32 cellular contexts compared by ENCODE assay signal in the genomic region with DNA sequence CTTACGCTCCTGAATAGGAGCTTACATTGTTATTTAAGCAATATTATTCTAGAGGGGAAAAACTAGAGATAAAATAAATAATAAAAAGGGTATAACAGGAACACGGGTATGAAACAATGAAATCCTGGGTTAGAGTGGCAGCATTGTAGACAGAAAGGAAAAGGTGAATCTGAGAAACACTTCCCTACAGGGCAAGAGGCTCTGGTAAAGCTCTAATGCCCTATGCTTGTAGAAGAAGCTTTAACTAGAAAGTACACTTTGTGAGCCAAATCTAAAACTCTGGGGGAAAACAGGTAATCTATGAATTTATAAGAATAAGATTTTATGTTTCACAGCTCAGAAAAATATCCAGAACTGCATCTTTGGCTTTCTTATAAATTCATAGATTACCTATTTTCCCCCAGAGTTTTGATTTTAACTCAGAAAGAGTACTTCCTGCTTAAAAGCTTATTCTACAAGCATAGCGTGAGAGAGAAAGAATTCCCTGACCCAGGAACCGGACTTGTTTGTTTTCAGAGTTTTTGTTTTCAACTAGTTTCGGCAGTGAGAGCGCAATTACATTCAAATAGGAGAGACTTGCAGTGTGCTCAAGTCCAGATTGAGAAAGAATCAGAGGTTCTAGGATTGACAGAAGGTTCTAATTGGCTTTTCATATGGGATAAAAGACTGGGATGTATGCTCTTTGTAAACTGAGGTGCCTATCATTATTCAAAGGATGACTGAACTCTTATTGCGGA.
DNase-seq lines count a peak whose midpoint lies in the region; ATAC-seq and TF ChIP-seq lines count a peak whose summit lies in the region.
"Had no signal": no experiment of that assay in that cellular context is flagged by ENCODE, and none has a peak within 500 bp of the region (broad histone marks: within the 10 kb centered on the region; RNA-seq: fewer than 3 reads in every experiment).

No MANE protein-coding gene starts in this region.

- no peaks in the 10 kb centered on the region for H4K20me1 ChIP-seq in neural progenitor cell (ENCODE audit: low read depth)

- peaks cover 24% of the 10 kb centered on the region for H3F3A ChIP-seq in neural progenitor cell (ENCODE audit: low read depth)

- H3K4me2 ChIP-seq in neural progenitor cell = peak overlapping the region; percentile 39
- H3K4me2 ChIP-seq: PC-9 had no signal

- H3K9me3 Mint-ChIP-seq in neural progenitor cell = peaks cover 5% of the 10 kb centered on the region
- H3K9me3 Mint-ChIP-seq: activated CD4-positive, alpha-beta T cell treated with anti-CD3 and anti-CD28 coated beads, Interleukin-2, amount 10 ng/mL, durations not matched to agents 24 days and 14 days; activated T-cell treated with anti-CD3 and anti-CD28 coated beads, Interleukin-2, amount 50 U/mL, for 24 hours; stimulated activated naive CD8-positive, alpha-beta T cell treated with anti-CD3 and anti-CD28 coated beads, Interleukin-15, amount 100 ng/mL, for 72 hours had no signal

- ATAC-seq in HG03439 (IDR thresholded peaks at IDR 0.05; ENCODE audit: unreplicated experiment) (peak; percentile 20), left cardiac atrium (no peak), HG03159 (IDR thresholded peaks at IDR 0.05; ENCODE audit: unreplicated experiment) (no peak), HG03097 (IDR thresholded peaks at IDR 0.05; ENCODE audit: low FRiP score, unreplicated experiment) (no peak)
- ATAC-seq: heart right ventricle; left ventricle myocardium superior; stimulated activated naive CD8-positive, alpha-beta T cell treated with anti-CD3 and anti-CD28 coated beads, Interleukin-15, amount 100 ng/mL, for 72 hours had no signal

- H3K4me3 ChIP-seq in SJCRH30 (no peak overlapping the region), fibroblast of villous mesenchyme (ENCODE audit: low read depth, low read length) (no peak overlapping the region), neural progenitor cell (no peak overlapping the region)
- H3K4me3 ChIP-seq: heart right ventricle, PC-9, skin epidermis, thyroid gland, vagina had no signal

- H3K27me3 ChIP-seq in SJCRH30 = no peaks in the 10 kb centered on the region
- no peaks in the 10 kb centered on the region for H3K27me3 ChIP-seq in neural progenitor cell
- H3K27me3 ChIP-seq: heart right ventricle, thyroid gland, vagina had no signal

- H3K4me1 ChIP-seq in SJCRH30 (peaks cover 41% of the 10 kb centered on the region), neural progenitor cell (peaks cover 52% of the 10 kb centered on the region)
- H3K4me1 ChIP-seq: heart right ventricle, thyroid gland, vagina had no signal

- peaks cover 3% of the 10 kb centered on the region for H3K36me3 Mint-ChIP-seq in neural progenitor cell
- H3K36me3 Mint-ChIP-seq: brain; CD4-positive, CD25-positive, alpha-beta regulatory T cell had no signal

- intact Hi-C loops in left cardiac atrium (cut with DNase I) = no loop called here

- H3K9ac ChIP-seq in neural progenitor cell = no peak overlapping the region

- H3K4me3 Mint-ChIP-seq in neural progenitor cell = no peak overlapping the region
- H3K4me3 Mint-ChIP-seq: activated CD4-positive, alpha-beta T cell treated with anti-CD3 and anti-CD28 coated beads, Interleukin-2, amount 10 ng/mL, durations not matched to agents 24 days and 14 days; activated T-cell treated with anti-CD3 and anti-CD28 coated beads, Interleukin-2, amount 50 U/mL, for 24 hours; CD4-positive, CD25-positive, alpha-beta regulatory T cell; stimulated activated naive CD8-positive, alpha-beta T cell treated with anti-CD3 and anti-CD28 coated beads, Interleukin-15, amount 100 ng/mL, for 72 hours had no signal

- no peak for DNase-seq in SJCRH30
- peak; percentile 52 for DNase-seq in fibroblast of villous mesenchyme (ENCODE audit: low read depth)
- peak; percentile 21 for DNase-seq in neural progenitor cell (ENCODE audit: low spot score)
- no peak for DNase-seq in left cardiac atrium
- no peak for DNase-seq in foreskin melanocyte
- DNase-seq: activated CD4-positive, alpha-beta T cell treated with anti-CD3 and anti-CD28 coated beads, Interleukin-2, amount 10 ng/mL, durations not matched to agents 24 days and 14 days; activated gamma-delta T cell; activated T-cell treated with anti-CD3 and anti-CD28 coated beads, Interleukin-2, amount 50 U/mL, for 24 hours; CD4-positive, CD25-positive, alpha-beta regulatory T cell; EL; heart right ventricle; islet precursor cell; left ventricle myocardium superior; NCI-H1105 treated with DMSO at 0.1 percent for 48 hours; NCI-H2171; NCI-H510A treated with DMSO at 0.1 percent for 48 hours; occipital lobe; PC-9; retina; SHP77; stimulated activated CD8-positive, alpha-beta memory T cell treated with anti-CD3 and anti-CD28 coated beads, Interleukin-4, amount 100 ng/mL, for 48 hours; stimulated activated naive CD8-positive, alpha-beta T cell treated with anti-CD3 and anti-CD28 coated beads, Interleukin-15, amount 100 ng/mL, for 72 hours; SW 1271; T-helper 9 cell; thyroid gland; WERI-Rb-1 had no signal

- TF ChIP-seq CTCF in fibroblast of villous mesenchyme (IDR thresholded peaks at IDR 0.05; ENCODE audit: insufficient read depth, low read depth, low read length) (no peak), neural progenitor cell (IDR thresholded peaks at IDR 0.05) (no peak)

- H3K27ac ChIP-seq in SJCRH30 (peak overlapping the region; percentile 92; the same call in 1 of the 2 replicates), neural progenitor cell (peak overlapping the region; percentile 23)
- H3K27ac ChIP-seq: heart right ventricle, PC-9, skin epidermis, thyroid gland, vagina, WERI-Rb-1 had no signal

- H2AFZ ChIP-seq in neural progenitor cell (replicated peaks) = no peak overlapping the region
- H2AFZ ChIP-seq: PC-9 had no signal

- H3K36me3 ChIP-seq in SJCRH30 (no peaks in the 10 kb centered on the region), neural progenitor cell (no peaks in the 10 kb centered on the region)
- H3K36me3 ChIP-seq: heart right ventricle, thyroid gland, vagina, WERI-Rb-1 had no signal

- peak overlapping the region; percentile 67 for H3K27ac Mint-ChIP-seq in neural progenitor cell
- H3K27ac Mint-ChIP-seq: activated CD4-positive, alpha-beta T cell treated with anti-CD3 and anti-CD28 coated beads, Interleukin-2, amount 10 ng/mL, durations not matched to agents 24 days and 14 days; activated T-cell treated with anti-CD3 and anti-CD28 coated beads, Interleukin-2, amount 50 U/mL, for 24 hours; brain; CD4-positive, CD25-positive, alpha-beta regulatory T cell; stimulated activated naive CD8-positive, alpha-beta T cell treated with anti-CD3 and anti-CD28 coated beads, Interleukin-15, amount 100 ng/mL, for 72 hours had no signal

- peaks cover 49% of the 10 kb centered on the region for H3K4me1 Mint-ChIP-seq in neural progenitor cell
- H3K4me1 Mint-ChIP-seq: activated CD4-positive, alpha-beta T cell treated with anti-CD3 and anti-CD28 coated beads, Interleukin-2, amount 10 ng/mL, durations not matched to agents 24 days and 14 days; CD4-positive, CD25-positive, alpha-beta regulatory T cell; stimulated activated naive CD8-positive, alpha-beta T cell treated with anti-CD3 and anti-CD28 coated beads, Interleukin-15, amount 100 ng/mL, for 72 hours had no signal

- no peaks in the 10 kb centered on the region for H3K79me2 ChIP-seq in neural progenitor cell (ENCODE audit: low read depth)

- 0 out of 2 replicates have a peak, but pooled peaks cover 8% of the 10 kb centered on the region for H3K9me3 ChIP-seq in SJCRH30 (replicated peaks)
- H3K9me3 ChIP-seq in neural progenitor cell (ENCODE audit: low read depth) = no peaks in the 10 kb centered on the region
- H3K9me3 ChIP-seq: thyroid gland, vagina had no signal

- H3K27me3 Mint-ChIP-seq in neural progenitor cell (ENCODE audit: insufficient read depth, low read depth) = peaks cover 6% of the 10 kb centered on the region
- H3K27me3 Mint-ChIP-seq: activated CD4-positive, alpha-beta T cell treated with anti-CD3 and anti-CD28 coated beads, Interleukin-2, amount 10 ng/mL, durations not matched to agents 24 days and 14 days; activated T-cell treated with anti-CD3 and anti-CD28 coated beads, Interleukin-2, amount 50 U/mL, for 24 hours; brain; CD4-positive, CD25-positive, alpha-beta regulatory T cell; stimulated activated naive CD8-positive, alpha-beta T cell treated with anti-CD3 and anti-CD28 coated beads, Interleukin-15, amount 100 ng/mL, for 72 hours had no signal

Comparison
In these comparisons a context has a peak if more than half of its experiments do, and no peak if none do; other contexts are left out.
1. DNase-seq: peak in fibroblast of villous mesenchyme (single experiment) and neural progenitor cell (single experiment); none in SJCRH30 (0 of 2), left cardiac atrium (single experiment) and foreskin melanocyte (single experiment).